In the genomic region with DNA sequence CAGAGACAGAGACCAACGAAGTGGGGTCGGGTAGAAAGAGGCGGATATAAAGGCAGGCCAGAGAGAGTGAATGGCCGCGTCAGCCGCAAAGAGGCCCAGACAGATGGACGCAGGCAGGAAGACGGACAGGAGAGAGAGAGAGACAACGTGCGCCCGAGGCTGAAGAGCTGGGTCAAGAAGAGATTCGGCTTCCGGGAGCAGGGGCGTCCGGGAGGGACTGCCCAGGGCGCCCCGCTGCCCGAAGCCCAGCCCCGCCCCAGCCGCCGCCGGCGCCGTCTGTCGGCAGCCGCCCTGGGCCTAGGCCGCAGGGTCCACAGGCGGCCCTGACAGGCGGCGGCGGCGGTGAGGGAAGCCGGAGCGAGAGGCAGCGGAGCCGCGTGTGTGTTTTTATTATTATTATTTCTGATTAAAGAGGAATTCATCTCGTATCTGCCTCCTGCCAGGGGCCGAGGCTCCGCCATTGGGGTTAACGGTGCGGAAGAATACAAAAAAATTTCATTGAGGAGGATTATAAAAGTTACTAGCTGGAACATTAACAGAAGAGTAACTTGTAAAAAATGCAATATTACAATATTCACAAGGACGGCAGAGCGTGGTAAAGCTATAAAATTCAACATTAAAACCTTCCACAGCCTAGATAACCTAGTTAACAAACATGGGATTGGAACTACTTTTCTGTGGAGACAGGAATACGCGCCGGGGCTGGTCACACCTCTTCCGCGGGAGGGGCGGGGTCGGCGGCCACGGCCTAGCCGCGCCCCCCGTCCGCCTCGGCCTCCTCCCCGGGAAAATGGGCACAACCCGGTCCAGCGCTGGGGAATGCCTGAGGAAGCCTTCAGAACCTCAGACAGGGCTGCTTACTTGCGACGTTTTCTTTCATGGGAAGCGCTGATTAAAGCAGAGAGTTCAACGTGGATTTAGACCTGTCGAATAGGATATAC, we compare ENCODE assay signal across 10 cellular contexts. TPM values are rescaled to one million over a fixed set of nuclear protein-coding genes. Genes with fewer than 3 reads are reported as not detected.
A peak's percentile ranks its signal among the peaks of the same experiment; 100 is the strongest.
DNase-seq lines count a peak whose midpoint lies in the region; ATAC-seq and TF ChIP-seq lines count a peak whose summit lies in the region.
"Had no signal": no experiment of that assay in that cellular context is flagged by ENCODE, and none has a peak within 500 bp of the region (broad histone marks: within the 10 kb centered on the region; RNA-seq: fewer than 3 reads in every experiment).

No MANE protein-coding gene starts in this region.

- no peak for TF ChIP-seq POLR2A in gastrocnemius medialis (IDR thresholded peaks at IDR 0.05)

- H3K9ac ChIP-seq in HUES64 (ENCODE audit: low read depth, low read length): no peak overlapping the region

- in situ Hi-C loops in gastrocnemius medialis (cut with MboI; ENCODE audit: low sequenced_read_pairs in 4 of 4): no loop called here

- H3K9me3 Mint-ChIP-seq in activated naive CD8-positive, alpha-beta T cell treated with anti-CD3 and anti-CD28 coated beads, Interleukin-2, amount 50 U/mL, for 24 hours: no peaks in the 10 kb centered on the region

- H3K4me3 Mint-ChIP-seq in activated naive CD8-positive, alpha-beta T cell treated with anti-CD3 and anti-CD28 coated beads, Interleukin-2, amount 50 U/mL, for 24 hours: peak overlapping the region; percentile 48

- H3K4me1 ChIP-seq in HUES64 (ENCODE audit: insufficient read depth, low read length) (peaks cover 3% of the 10 kb centered on the region; the same call in 1 of the 2 replicates), gastrocnemius medialis (no peaks in the 10 kb centered on the region)

- H3K27me3 ChIP-seq in HUES64 (ENCODE audit: insufficient read depth, low read length) (peaks cover 100% of the 10 kb centered on the region), gastrocnemius medialis (peaks cover 69 to 82% (median 79%) of the 10 kb centered on the region in 3 donors)

- DNase-seq in activated naive CD8-positive, alpha-beta T cell treated with anti-CD3 and anti-CD28 coated beads, Interleukin-2, amount 50 U/mL, for 24 hours: no peak
- DNase-seq in left colon (no peak), gastrocnemius medialis (no peak), hippocampal formation (lab: John Stamatoyannopoulos, UW) (no peak), foreskin fibroblast (no peak)
- DNase-seq in activated CD8-positive, alpha-beta memory T cell treated with anti-CD3 and anti-CD28 coated beads for 24 hours: no peak
- DNase-seq: NCI-H524 treated with DMSO at 0.1 percent for 48 hours had no signal

- H3K27me3 Mint-ChIP-seq in activated naive CD8-positive, alpha-beta T cell treated with anti-CD3 and anti-CD28 coated beads, Interleukin-2, amount 50 U/mL, for 24 hours: peaks cover 87% of the 10 kb centered on the region

- peaks cover 3% of the 10 kb centered on the region; the same call in 1 of the 2 replicates for H3K9me3 ChIP-seq in HUES64 (ENCODE audit: insufficient read depth, low read depth, low read length)
- H3K9me3 ChIP-seq in gastrocnemius medialis: no peaks in the 10 kb centered on the region

- peaks cover 4% of the 10 kb centered on the region for H3K4me1 Mint-ChIP-seq in activated naive CD8-positive, alpha-beta T cell treated with anti-CD3 and anti-CD28 coated beads, Interleukin-2, amount 50 U/mL, for 24 hours

- intact Hi-C loops in left colon (cut with DNase I, micrococcal nuclease): no loop called here
- intact Hi-C loops in gastrocnemius medialis (cut with DNase I; ENCODE audit: low total_unique reads): no loop called here

- no peak for TF ChIP-seq CTCF in gastrocnemius medialis (IDR thresholded peaks at IDR 0.05 in 4 of 5, conservative IDR thresholded peaks at IDR 0.05 in 1 of 5)
- TF ChIP-seq CTCF in foreskin fibroblast (IDR thresholded peaks at IDR 0.05; ENCODE audit: low read depth, low read length): no peak

- H3K36me3 Mint-ChIP-seq in activated naive CD8-positive, alpha-beta T cell treated with anti-CD3 and anti-CD28 coated beads, Interleukin-2, amount 50 U/mL, for 24 hours (ENCODE audit: low read depth): no peaks in the 10 kb centered on the region

- H3K36me3 ChIP-seq in HUES64 (ENCODE audit: insufficient read depth, low read length): no peaks in the 10 kb centered on the region
- H3K36me3 ChIP-seq in gastrocnemius medialis: no peaks in the 10 kb centered on the region

- 4% methylated on average over 66 of the region's 66 CpGs for WGBS in HUES64

- no peak overlapping the region for H3K27ac ChIP-seq in HUES64 (ENCODE audit: low read depth, low read length)
- H3K27ac ChIP-seq in gastrocnemius medialis: no peak overlapping the region

- H3K4me3 ChIP-seq in HUES64 (ENCODE audit: low read length) (peak overlapping the region; percentile 55), gastrocnemius medialis (peak overlapping the region in 3 of 4 donors; percentile 9 to 27 (median 25)), foreskin fibroblast (ENCODE audit: low read depth in 1 of 2, low read length in 2 of 2) (no peak overlapping the region)

- no peak for ATAC-seq in activated naive CD8-positive, alpha-beta T cell treated with anti-CD3 and anti-CD28 coated beads, Interleukin-2, amount 50 U/mL, for 24 hours
- ATAC-seq in left colon (peak; percentile 45), gastrocnemius medialis (no peak), HG03565 (IDR thresholded peaks at IDR 0.05; ENCODE audit: unreplicated experiment) (no peak)

- H3K27ac Mint-ChIP-seq in activated naive CD8-positive, alpha-beta T cell treated with anti-CD3 and anti-CD28 coated beads, Interleukin-2, amount 50 U/mL, for 24 hours: no peak overlapping the region

RNA-seq across cellular contexts. Expression of gene PAX2, which starts 29.7 kb away (rescaled TPM):
- 1.3 TPM for polyA plus RNA-seq in HUES64 (2013, experiment 1 of 2)
- 1.5 TPM for polyA plus RNA-seq in HUES64 (2013, experiment 2 of 2)
- total RNA-seq in left colon (not detected), gastrocnemius medialis (not detected)
- total RNA-seq: bronchial epithelial cell had no signal

Comparison
In these comparisons a context has a peak if more than half of its experiments do, and no peak if none do; other contexts are left out.
1. H3K4me3 ChIP-seq: peak in HUES64 (single experiment) and gastrocnemius medialis (3 of 4); none in foreskin fibroblast (0 of 2).